11 cellular contexts compared by ENCODE assay signal in genomic region chr10:33237736-33238624, GRCh38.
A peak's percentile ranks its signal among the peaks of the same experiment; 100 is the strongest.
DNase-seq lines count a peak whose midpoint lies in the region; ATAC-seq, FAIRE-seq and TF ChIP-seq lines count a peak whose summit lies in the region.
"Had no signal": no experiment of that assay in that cellular context is flagged by ENCODE, and none has a peak within 500 bp of the region (broad histone marks: within the 10 kb centered on the region; RNA-seq: fewer than 3 reads in every experiment).

No MANE protein-coding gene starts in this region.

- H3K27ac ChIP-seq in AG04450 (ENCODE audit: low read depth, low read length), result peak overlapping the region; percentile 87

- H3K27me3 ChIP-seq in AG04450 (ENCODE audit: control insufficient read depth, insufficient read depth, low read length), result no peaks in the 10 kb centered on the region

- intact Hi-C loops in MCF 10A (cut with micrococcal nuclease), result loop anchor here (1.0 kb wide), 1 partner anchor 35 kb away; no protein-coding TSS in a partner anchor

- ATAC-seq in naive thymus-derived CD8-positive, alpha-beta T cell, result no peak

- POLR2A ChIA-PET in AG04450 (lab: Yijun Ruan, JAX) (interaction anchor here (0.5 to 1.8 kb wide), 4 partner anchors 26 to 1440 kb away, joined by 3 to 5 read pairs (median 4); no protein-coding TSS in a partner anchor), MCF 10A (lab: Yijun Ruan, JAX) (interaction anchor here (0.7 to 1.6 kb wide), 4 partner anchors 8 to 233 kb away, joined by 3 to 6 read pairs (median 4); no protein-coding TSS in a partner anchor)
- POLR2A ChIA-PET in naive thymus-derived CD8-positive, alpha-beta T cell (lab: Charles Lee), result interaction anchor here (1.1 kb wide), 1 partner anchor 10 kb away, joined by 4 read pairs; no protein-coding TSS in a partner anchor

- H3K4me1 Mint-ChIP-seq in MCF 10A (ENCODE audit: insufficient read depth, unreplicated experiment), result peaks cover 21% of the 10 kb centered on the region
- H3K4me1 Mint-ChIP-seq in naive thymus-derived CD8-positive, alpha-beta T cell, result peaks cover 0 to 4% (median 0%) of the 10 kb centered on the region in 4 donors

- H3K27ac Mint-ChIP-seq in MCF 10A (ENCODE audit: low read depth, unreplicated experiment), result peak overlapping the region; percentile 29
- no peak overlapping the region for H3K27ac Mint-ChIP-seq in naive thymus-derived CD8-positive, alpha-beta T cell

- H3K27me3 Mint-ChIP-seq in MCF 10A (ENCODE audit: insufficient read depth, unreplicated experiment), result no peaks in the 10 kb centered on the region
- peaks cover 0 to 4% (median 0%) of the 10 kb centered on the region in 5 donors for H3K27me3 Mint-ChIP-seq in naive thymus-derived CD8-positive, alpha-beta T cell

- CTCF ChIA-PET in AG04450 (lab: Charles Lee) (interaction anchor here (1.9 kb wide), 1 partner anchor 45 kb away, joined by 5 read pairs; no protein-coding TSS in a partner anchor), MCF 10A (lab: Yijun Ruan, JAX) (no interaction called here)

- H3K36me3 Mint-ChIP-seq in MCF 10A (ENCODE audit: insufficient read depth, unreplicated experiment), result peaks cover 1% of the 10 kb centered on the region
- H3K36me3 Mint-ChIP-seq in naive thymus-derived CD8-positive, alpha-beta T cell, result no peaks in the 10 kb centered on the region
- H3K36me3 Mint-ChIP-seq: CD4-positive, alpha-beta memory T cell had no signal

- H3K9me3 Mint-ChIP-seq in MCF 10A (ENCODE audit: unreplicated experiment), result no peaks in the 10 kb centered on the region
- H3K9me3 Mint-ChIP-seq in naive thymus-derived CD8-positive, alpha-beta T cell, result no peaks in the 10 kb centered on the region
- H3K9me3 Mint-ChIP-seq: CD4-positive, alpha-beta memory T cell had no signal

- H3K4me3 ChIP-seq in AG04450 (ENCODE audit: low read depth, low read length), result no peak overlapping the region

- no peaks in the 10 kb centered on the region for H3K9me3 ChIP-seq in AG04450 (ENCODE audit: control insufficient read depth, insufficient read depth, low read length)

- H3K4me3 Mint-ChIP-seq in MCF 10A (ENCODE audit: unreplicated experiment), result peak overlapping the region; percentile 6
- H3K4me3 Mint-ChIP-seq in naive thymus-derived CD8-positive, alpha-beta T cell, result no peak overlapping the region
- H3K4me3 Mint-ChIP-seq: CD4-positive, alpha-beta memory T cell had no signal

- no TSS peak for BruUV-seq in MCF 10A (replicated peaks; lab: Mats Ljungman, UMichigan)

- peak; percentile 97 for FAIRE-seq in HTR-8/SVneo (lab: Jason Lieb, UNC)

- DNase-seq in AG04450 (ENCODE audit: low read depth, low spot score) (peak; percentile 90), HTR-8/SVneo (ENCODE audit: insufficient read length, low spot score) (peak; percentile 90), MCF 10A (ENCODE audit: unreplicated experiment) (peak; percentile 90), kidney tubule cell (ENCODE audit: low spot score) (peak; percentile 99), globus pallidus (ENCODE audit: low spot score) (no peak), midbrain (lab: John Stamatoyannopoulos, UW) (no peak)
- no peak for DNase-seq in activated CD4-positive, CD25-positive, alpha-beta regulatory T cell treated with anti-CD3 and anti-CD28 coated beads, Interleukin-2, amount 50 U/mL, for 72 hours
- no peak for DNase-seq in naive thymus-derived CD8-positive, alpha-beta T cell
- DNase-seq: activated effector memory CD4-positive, alpha-beta T cell treated with anti-CD3 and anti-CD28 coated beads, Interleukin-2, amount 50 U/mL, for 16 hours; CD4-positive, alpha-beta memory T cell; H7 had no signal

- TF ChIP-seq CTCF in AG04450 (IDR thresholded peaks at IDR 0.05; ENCODE audit: low read depth, low read length) (no peak), MCF 10A (IDR thresholded peaks at IDR 0.05; ENCODE audit: unreplicated experiment) (no peak)

Comparison
In these comparisons a context has a peak if more than half of its experiments do, and no peak if none do; other contexts are left out.
1. DNase-seq: peak in AG04450 (single experiment), HTR-8/SVneo (single experiment), MCF 10A (single experiment) and kidney tubule cell (single experiment); none in globus pallidus (single experiment), activated CD4-positive, CD25-positive, alpha-beta regulatory T cell treated with anti-CD3 and anti-CD28 coated beads, Interleukin-2, amount 50 U/mL, for 72 hours (single experiment), midbrain (single experiment) and naive thymus-derived CD8-positive, alpha-beta T cell (0 of 10).